ENCODE assay signal across 1 cellular context in genomic region chr17:81394831-81395599, GRCh38.
A peak's percentile ranks its signal among the peaks of the same experiment; 100 is the strongest.
TF ChIP-seq lines count a peak whose summit lies in the region.

TSS of gene BAHCC1 (plus strand) at chr17:81395457. CDS start at chr17:81399740, 4,283 bp downstream.

TF ChIP-seq in HEK293, 187 proteins besides CTCF, POLR2A, EP300 and RAD21 (continued from another document):
- TF ChIP-seq PATZ1 (tag by site-specific recombination; IDR thresholded peaks at IDR 0.05) (peak; percentile 72), ZNF214 (tag by site-specific recombination; IDR thresholded peaks at IDR 0.05; ENCODE audit: borderline replicate concordance) (no peak), ZNF600 (tag by site-specific recombination; IDR thresholded peaks at IDR 0.05) (peak; percentile 97), SP3 (tag by site-specific recombination; IDR thresholded peaks at IDR 0.05) (peak; percentile 50; the same call in 1 of the 2 replicates), TRIM28 (IDR thresholded peaks at IDR 0.05; ENCODE audit: borderline replicate concordance, low read length) (peak; percentile 45), ZNF473 (tag by site-specific recombination; IDR thresholded peaks at IDR 0.05) (no peak), SCRT2 (tag by site-specific recombination; IDR thresholded peaks at IDR 0.05) (peak; percentile 86), ZNF341 (tag by site-specific recombination; IDR thresholded peaks at IDR 0.05; ENCODE audit: low read depth) (peak; percentile 87), SP2 (tag by site-specific recombination; IDR thresholded peaks at IDR 0.05) (peak; percentile 96), AEBP2 (tag by site-specific recombination; IDR thresholded peaks at IDR 0.05; ENCODE audit: borderline replicate concordance) (no peak), KLF7 (tag by site-specific recombination; IDR thresholded peaks at IDR 0.05; ENCODE audit: borderline replicate concordance) (no peak), ZNF610 (tag by site-specific recombination; IDR thresholded peaks at IDR 0.05; ENCODE audit: borderline replicate concordance) (peak; percentile 92; the same call in 1 of the 2 replicates), ZNF184 (tag by site-specific recombination; IDR thresholded peaks at IDR 0.05) (peak; percentile 36; the same call in 1 of the 2 replicates), ZNF366 (tag by site-specific recombination; conservative IDR thresholded peaks at IDR 0.05) (peak; percentile 50; the same call in 1 of the 2 replicates), HIC1 (tag by site-specific recombination; IDR thresholded peaks at IDR 0.05) (peak; percentile 97), ZNF391 (tag by site-specific recombination; IDR thresholded peaks at IDR 0.05; ENCODE audit: borderline replicate concordance, low read depth) (no peak; the same call in 1 of the 2 replicates), IKZF3 (tag by site-specific recombination; IDR thresholded peaks at IDR 0.05) (peak; percentile 94), ZNF629 (tag by site-specific recombination; IDR thresholded peaks at IDR 0.05) (peak; percentile 8; the same call in 1 of the 2 replicates), ZIC2 (tag by site-specific recombination; IDR thresholded peaks at IDR 0.05) (0 out of 2 replicates have a peak, but pooled peaks have one; percentile 27), ZFP69B (tag by site-specific recombination; IDR thresholded peaks at IDR 0.05) (peak; percentile 52; the same call in 1 of the 2 replicates), GLIS2 (tag by site-specific recombination; IDR thresholded peaks at IDR 0.05) (0 out of 2 replicates have a peak, but pooled peaks have one; percentile 38), ZNF514 (tag by site-specific recombination; IDR thresholded peaks at IDR 0.05) (no peak), PRDM1 (tag by site-specific recombination; IDR thresholded peaks at IDR 0.05) (no peak), ZBTB8A (tag by site-specific recombination; IDR thresholded peaks at IDR 0.05) (peak; percentile 95), INSM2 (tag by site-specific recombination; IDR thresholded peaks at IDR 0.05) (peak; percentile 42; the same call in 1 of the 2 replicates), KLF17 (tag by site-specific recombination; IDR thresholded peaks at IDR 0.05) (0 out of 2 replicates have a peak, but pooled peaks have one; percentile 18), KLF9 (tag by site-specific recombination; IDR thresholded peaks at IDR 0.05; ENCODE audit: low read depth) (peak; percentile 38; the same call in 1 of the 2 replicates)
